2 cellular contexts compared by ENCODE assay signal in genomic region chr5:135235551-135236100, GRCh38.
TF ChIP-seq lines count a peak whose summit lies in the region.

No MANE protein-coding gene starts in this region.

TF ChIP-seq in H1, 55 proteins besides CTCF, POLR2A, EP300 and RAD21:
- TF ChIP-seq RFX5 (IDR thresholded peaks at IDR 0.05; ENCODE audit: borderline replicate concordance, low read depth, low read length) (no peak), CHD1 (IDR thresholded peaks at IDR 0.05; ENCODE audit: low read depth, low read length) (no peak), CBX8 (IDR thresholded peaks at IDR 0.05; ENCODE audit: borderline replicate concordance, low read depth, low read length) (no peak), KDM1A (IDR thresholded peaks at IDR 0.05; ENCODE audit: borderline replicate concordance, low read length) (no peak), TBP (IDR thresholded peaks at IDR 0.05; ENCODE audit: low read depth, low read length) (no peak)
TF ChIP-seq in H1: peak in this region for 0.

TF ChIP-seq in SK-N-SH, 30 proteins besides CTCF, POLR2A, EP300 and RAD21:
- TF ChIP-seq SIN3A (IDR thresholded peaks at IDR 0.05; ENCODE audit: borderline replicate concordance, low read depth, low read length) (no peak), NFIC (IDR thresholded peaks at IDR 0.05; ENCODE audit: borderline replicate concordance) (no peak), RFX5 (IDR thresholded peaks at IDR 0.05; ENCODE audit: low read length) (no peak), FOXJ3 (CRISPR knock-in tag; IDR thresholded peaks at IDR 0.05) (no peak), TEAD4 (IDR thresholded peaks at IDR 0.05; ENCODE audit: borderline replicate concordance, insufficient read depth) (no peak), USF2 (IDR thresholded peaks at IDR 0.05; ENCODE audit: borderline replicate concordance, low read depth, low read length) (no peak), GATA2 (CRISPR knock-in tag; IDR thresholded peaks at IDR 0.05) (no peak), YY1 (IDR thresholded peaks at IDR 0.05; ENCODE audit: low read depth) (no peak), NRF1 (IDR thresholded peaks at IDR 0.05; ENCODE audit: low read depth, low read length) (no peak), MAX (IDR thresholded peaks at IDR 0.05; ENCODE audit: low read depth) (no peak), JUND (IDR thresholded peaks at IDR 0.05) (no peak), FOXM1 (IDR thresholded peaks at IDR 0.05; ENCODE audit: low read depth) (no peak), USF1 (IDR thresholded peaks at IDR 0.05; ENCODE audit: borderline replicate concordance, low read depth) (no peak)
